Comparison of ENCODE assay signal across 11 cellular contexts in genomic region chr9:137213160-137214060, GRCh38. TPM values are rescaled to one million over a fixed set of nuclear protein-coding genes. Genes with fewer than 3 reads are reported as not detected.
DNase-seq lines count a peak whose midpoint lies in the region; ATAC-seq and TF ChIP-seq lines count a peak whose summit lies in the region.
"Had no signal": no experiment of that assay in that cellular context is flagged by ENCODE, and none has a peak within 500 bp of the region (broad histone marks: within the 10 kb centered on the region; RNA-seq: fewer than 3 reads in every experiment).

No MANE protein-coding gene starts in this region.

- H3K9me3 ChIP-seq in hepatocyte (ENCODE audit: low read depth) (no peaks in the 10 kb centered on the region), trophoblast cell (ENCODE audit: insufficient read depth, low read depth, low read length) (no peaks in the 10 kb centered on the region)
- H3K9me3 ChIP-seq: esophagus muscularis mucosa, upper lobe of right lung had no signal

- no peak overlapping the region for H3K4me3 ChIP-seq in hepatocyte
- no peak overlapping the region for H3K4me3 ChIP-seq in trophoblast cell (ENCODE audit: low read depth, low read length)
- H3K4me3 ChIP-seq: esophagus muscularis mucosa, upper lobe of right lung had no signal

- H2BK120ac ChIP-seq in trophoblast cell (ENCODE audit: insufficient read depth, low read length, poor library complexity) = no peak overlapping the region

- H4K91ac ChIP-seq in trophoblast cell (ENCODE audit: low read depth, low read length) = no peak overlapping the region

- CTCF ChIA-PET in RWPE1 (lab: Yijun Ruan, JAX) = interaction anchor here (0.7 to 2.1 kb wide), 7 partner anchors 11 to 36 kb away, joined by 3 to 8 read pairs (median 4); no protein-coding TSS in a partner anchor

- no peak overlapping the region for H3K9ac ChIP-seq in trophoblast cell (ENCODE audit: low read length)

- H3K79me2 ChIP-seq in hepatocyte = no peaks in the 10 kb centered on the region
- H3K79me2 ChIP-seq in trophoblast cell (ENCODE audit: control insufficient read depth, insufficient read depth, low read length, poor library complexity) = no peaks in the 10 kb centered on the region

- no peak overlapping the region for H2BK12ac ChIP-seq in trophoblast cell (ENCODE audit: low read length)

- DNase-seq in GM10266 (ENCODE audit: extremely low spot score) = no peak
- no peak for DNase-seq in RWPE1 (ENCODE audit: low spot score)
- DNase-seq in hepatocyte (ENCODE audit: low spot score) = no peak
- DNase-seq in activated gamma-delta T cell (lab: John Stamatoyannopoulos, UW) = no peak
- no peak for DNase-seq in trophoblast cell
- DNase-seq: COR-L47, SHP77 treated with DMSO at 0.1 percent for 48 hours, upper lobe of right lung had no signal

- no peaks in the 10 kb centered on the region for H3K27me3 ChIP-seq in hepatocyte
- H3K27me3 ChIP-seq in trophoblast cell (ENCODE audit: insufficient read depth, low read length) = no peaks in the 10 kb centered on the region
- H3K27me3 ChIP-seq: esophagus muscularis mucosa, upper lobe of right lung had no signal

- no peak for ATAC-seq in GM18870 (IDR thresholded peaks at IDR 0.05; ENCODE audit: unreplicated experiment)
- ATAC-seq: upper lobe of right lung had no signal

- no peak overlapping the region for H3K23ac ChIP-seq in trophoblast cell (ENCODE audit: low read length)

- no peak overlapping the region for H4K12ac ChIP-seq in trophoblast cell (ENCODE audit: low read depth, low read length)

- no peak overlapping the region for H3K4me2 ChIP-seq in hepatocyte
- H3K4me2 ChIP-seq in trophoblast cell (ENCODE audit: low read length) = no peak overlapping the region

- H4K8ac ChIP-seq in trophoblast cell (ENCODE audit: low read depth, low read length) = no peak overlapping the region

- H3K14ac ChIP-seq in trophoblast cell (ENCODE audit: low read length) = no peak overlapping the region

- H2BK5ac ChIP-seq in trophoblast cell (ENCODE audit: low read depth, low read length, poor library complexity) = no peak overlapping the region

- H2AK5ac ChIP-seq in trophoblast cell (ENCODE audit: low read length) = no peak overlapping the region

- TF ChIP-seq CTCF in GM10266 (IDR thresholded peaks at IDR 0.05; ENCODE audit: control insufficient read depth, insufficient read depth, low read depth, missing control alignments) = peak; percentile 24
- no peak; the same call in 1 of the 2 replicates for TF ChIP-seq CTCF in RWPE1 (conservative IDR thresholded peaks at IDR 0.05; ENCODE audit: low read depth)
- TF ChIP-seq CTCF in hepatocyte (IDR thresholded peaks at IDR 0.05; ENCODE audit: poor library complexity) = peak; percentile 12

- peaks cover 15% of the 10 kb centered on the region for H3K4me1 ChIP-seq in hepatocyte (ENCODE audit: insufficient read depth)
- H3K4me1 ChIP-seq in trophoblast cell (ENCODE audit: control insufficient read depth in 1 of 2, insufficient read depth in 2 of 2, low read length in 2 of 2) = peaks cover 6 to 9% of the 10 kb centered on the region in 2 experiments
- H3K4me1 ChIP-seq: upper lobe of right lung had no signal

- no peaks in the 10 kb centered on the region for H3K79me1 ChIP-seq in trophoblast cell (ENCODE audit: low read length)

- no peak overlapping the region for H3K18ac ChIP-seq in trophoblast cell (ENCODE audit: low read length)

- peak overlapping the region; percentile 82 for H3K27ac ChIP-seq in RWPE1
- H3K27ac ChIP-seq in hepatocyte = no peak overlapping the region
- H3K27ac ChIP-seq in trophoblast cell (ENCODE audit: low read depth, low read length) = no peak overlapping the region
- H3K27ac ChIP-seq: esophagus muscularis mucosa, upper lobe of right lung had no signal

- 95% methylated on average over 42 of the region's 49 CpGs for WGBS in hepatocyte (ENCODE audit: low lambda C conversion rate, missing lambda C conversion rate)
- WGBS in trophoblast cell (ENCODE audit: extremely low coverage, insufficient coverage, insufficient read length) = no CpG with 5 or more reads among the region's 49 CpGs

- H2AFZ ChIP-seq in hepatocyte (no peak overlapping the region), trophoblast cell (ENCODE audit: insufficient read depth, low read length, poor library complexity) (no peak overlapping the region)

- H4K20me1 ChIP-seq in hepatocyte (ENCODE audit: insufficient read depth, poor library complexity, severe bottlenecking) = no peaks in the 10 kb centered on the region

- H3K4ac ChIP-seq in trophoblast cell (ENCODE audit: low read depth, low read length) = no peak overlapping the region

- H3K36me3 ChIP-seq in hepatocyte (replicated peaks; ENCODE audit: insufficient read depth, low read depth) = no peaks in the 10 kb centered on the region
- H3K36me3 ChIP-seq in trophoblast cell (ENCODE audit: control insufficient read depth in 1 of 2, insufficient read depth in 2 of 2, low read length in 2 of 2) = peaks cover 61 to 65% of the 10 kb centered on the region in 2 experiments
- H3K36me3 ChIP-seq: upper lobe of right lung had no signal

- POLR2A ChIA-PET in RWPE1 (lab: Yijun Ruan, JAX; ENCODE audit: low non-redundant PET) = interaction anchor here (0.6 kb wide), 1 partner anchor 8 kb away, joined by 3 read pairs; the partner anchor contains the start of genes NDOR1 and TMEM203

- no peaks in the 10 kb centered on the region for H3K9me2 ChIP-seq in hepatocyte (replicated peaks; ENCODE audit: insufficient read depth)

RNA-seq across cellular contexts. Expression of gene NDOR1, which starts 7.9 kb away (rescaled TPM):
- 4.4 and 7.8 TPM in 2 replicates for total RNA-seq in hepatocyte
- 12.3 and 17.6 TPM in 2 replicates for polyA plus RNA-seq in hepatocyte
- 18.7 and 19.2 TPM in 2 replicates for polyA plus RNA-seq in trophoblast cell (2013)

RNA-seq across cellular contexts. Expression of gene TMEM203, which starts 8.0 kb away (rescaled TPM):
- total RNA-seq in hepatocyte = 37.6 and 43.5 TPM in 2 replicates
- 48.3 and 60.7 TPM in 2 replicates for polyA plus RNA-seq in hepatocyte
- 18.3 and 18.9 TPM in 2 replicates for polyA plus RNA-seq in trophoblast cell (2013)

RNA-seq across cellular contexts. Expression of gene RNF208, which starts 8.6 kb away (rescaled TPM):
- 1.6 and 2.3 TPM in 2 replicates for total RNA-seq in hepatocyte
- polyA plus RNA-seq in hepatocyte = 3.3 and 6.6 TPM in 2 replicates
- polyA plus RNA-seq in trophoblast cell (2013) = 4.7 and 5.3 TPM in 2 replicates
- total RNA-seq: skeletal muscle tissue had no signal

RNA-seq across cellular contexts. Expression of gene CYSRT1, which starts 11.6 kb away (rescaled TPM):
- total RNA-seq in hepatocyte = 1.4 and 2.4 TPM in 2 replicates
- polyA plus RNA-seq in hepatocyte = 2.1 and 4.3 TPM in 2 replicates
- 0.57 and 0.61 TPM in 2 replicates for polyA plus RNA-seq in trophoblast cell (2013)
- total RNA-seq: skeletal muscle tissue had no signal

RNA-seq across cellular contexts. Expression of gene TPRN, which starts 12.9 kb away (rescaled TPM):
- 27.6 and 34.4 TPM in 2 replicates for total RNA-seq in hepatocyte
- polyA plus RNA-seq in hepatocyte = 82.3 and 104 TPM in 2 replicates
- 11.1 and 11.8 TPM in 2 replicates for polyA plus RNA-seq in trophoblast cell (2013)
